Comparison of ENCODE assay signal across 8 cellular contexts in genomic region chr3:186932281-186933181, GRCh38.
DNase-seq lines count a peak whose midpoint lies in the region; ATAC-seq lines count a peak whose summit lies in the region.

No MANE protein-coding gene starts in this region.

- no peak for ATAC-seq in stimulated activated naive CD8-positive, alpha-beta T cell treated with anti-CD3 and anti-CD28 coated beads, Interleukin-15, amount 100 ng/mL, for 72 hours
- ATAC-seq in HG03025 (IDR thresholded peaks at IDR 0.05; ENCODE audit: low FRiP score, unreplicated experiment) (no peak), GM21528 (IDR thresholded peaks at IDR 0.05; ENCODE audit: low FRiP score, unreplicated experiment) (no peak), HG02642 (IDR thresholded peaks at IDR 0.05; ENCODE audit: poor library complexity, unreplicated experiment) (no peak)

- H3K27ac Mint-ChIP-seq in activated naive CD8-positive, alpha-beta T cell: peak overlapping the region; percentile 95
- peak overlapping the region; percentile 95 to 98 for H3K27ac Mint-ChIP-seq in stimulated activated naive CD8-positive, alpha-beta T cell treated with anti-CD3 and anti-CD28 coated beads, Interleukin-15, amount 100 ng/mL, for 72 hours

- no peaks in the 10 kb centered on the region for H3K9me3 Mint-ChIP-seq in activated naive CD8-positive, alpha-beta T cell (ENCODE audit: low read depth)
- no peaks in the 10 kb centered on the region for H3K9me3 Mint-ChIP-seq in stimulated activated naive CD8-positive, alpha-beta T cell treated with anti-CD3 and anti-CD28 coated beads, Interleukin-15, amount 100 ng/mL, for 72 hours

- H3K4me3 Mint-ChIP-seq in activated naive CD8-positive, alpha-beta T cell: peak overlapping the region; percentile 90
- H3K4me3 Mint-ChIP-seq in stimulated activated naive CD8-positive, alpha-beta T cell treated with anti-CD3 and anti-CD28 coated beads, Interleukin-15, amount 100 ng/mL, for 72 hours: peak overlapping the region; percentile 94 to 99

- H3K27me3 Mint-ChIP-seq in activated naive CD8-positive, alpha-beta T cell: no peaks in the 10 kb centered on the region
- no peaks in the 10 kb centered on the region for H3K27me3 Mint-ChIP-seq in stimulated activated naive CD8-positive, alpha-beta T cell treated with anti-CD3 and anti-CD28 coated beads, Interleukin-15, amount 100 ng/mL, for 72 hours

- H3K4me1 Mint-ChIP-seq in activated naive CD8-positive, alpha-beta T cell (ENCODE audit: low read depth): peaks cover 40% of the 10 kb centered on the region
- H3K4me1 Mint-ChIP-seq in stimulated activated naive CD8-positive, alpha-beta T cell treated with anti-CD3 and anti-CD28 coated beads, Interleukin-15, amount 100 ng/mL, for 72 hours: peaks cover 48% of the 10 kb centered on the region

- peaks cover 9% of the 10 kb centered on the region for H3K36me3 Mint-ChIP-seq in activated naive CD8-positive, alpha-beta T cell

- DNase-seq in activated CD4-positive, alpha-beta T cell treated with anti-CD3 and anti-CD28 coated beads for 48 hours: peak; percentile 19
- DNase-seq in activated CD4-positive, alpha-beta T cell treated with anti-CD3 and anti-CD28 coated beads, Interleukin-2, amount 50 U/mL, for 4 hours: no peak
- DNase-seq in inferior parietal cortex (ENCODE audit: extremely low spot score): peak; percentile 32
- no peak for DNase-seq in stimulated activated naive CD8-positive, alpha-beta T cell treated with anti-CD3 and anti-CD28 coated beads, Interleukin-15, amount 100 ng/mL, for 72 hours

Comparison
In these comparisons a context has a peak if more than half of its experiments do, and no peak if none do; other contexts are left out.
1. DNase-seq: peak in activated CD4-positive, alpha-beta T cell treated with anti-CD3 and anti-CD28 coated beads for 48 hours (single experiment) and inferior parietal cortex (single experiment); none in activated CD4-positive, alpha-beta T cell treated with anti-CD3 and anti-CD28 coated beads, Interleukin-2, amount 50 U/mL, for 4 hours (0 of 2) and stimulated activated naive CD8-positive, alpha-beta T cell treated with anti-CD3 and anti-CD28 coated beads, Interleukin-15, amount 100 ng/mL, for 72 hours (0 of 2).